Comparison of ENCODE assay signal across 12 cellular contexts in genomic region chr1:54326577-54327385, GRCh38.
DNase-seq lines count a peak whose midpoint lies in the region; ATAC-seq and TF ChIP-seq lines count a peak whose summit lies in the region.
"Had no signal": no experiment of that assay in that cellular context is flagged by ENCODE, and none has a peak within 500 bp of the region (broad histone marks: within the 10 kb centered on the region; RNA-seq: fewer than 3 reads in every experiment).

No MANE protein-coding gene starts in this region.

- H4K20me1 ChIP-seq in BLaER1 = peaks cover 98% of the 10 kb centered on the region

- DNase-seq in NCI-H524 (lab: John Stamatoyannopoulos, UW) (peak; percentile 89 to 93), osteocyte (ENCODE audit: extremely low spot score, unreplicated experiment) (no peak), NAMALWA (ENCODE audit: low spot score) (no peak)
- no peak for DNase-seq in activated CD4-positive, CD25-positive, alpha-beta regulatory T cell treated with anti-CD3 and anti-CD28 coated beads, Interleukin-2, amount 50 U/mL, for 72 hours
- no peak for DNase-seq in effector CD4-positive, alpha-beta T cell
- DNase-seq: activated naive CD4-positive, alpha-beta T cell treated with anti-CD3 and anti-CD28 coated beads, Interleukin-2, amount 50 U/mL, for 16 hours; mesendoderm; MG63 had no signal

- no peaks in the 10 kb centered on the region for H3K27me3 ChIP-seq in BLaER1
- H3K27me3 ChIP-seq: MG63 had no signal

- peak overlapping the region; percentile 67; the same call in 1 of the 2 replicates for H3K9ac ChIP-seq in BLaER1

- H3K27ac Mint-ChIP-seq in osteocyte (ENCODE audit: unreplicated experiment) = peak overlapping the region; percentile 68

- H3K27me3 Mint-ChIP-seq in osteocyte (ENCODE audit: unreplicated experiment) = no peaks in the 10 kb centered on the region

- peak; percentile 59 for ATAC-seq in esophagus mucosa
- no peak for ATAC-seq in HG03342 (IDR thresholded peaks at IDR 0.05; ENCODE audit: unreplicated experiment)
- ATAC-seq: GM12878 had no signal

- H3K4me2 ChIP-seq in BLaER1 = peak overlapping the region; percentile 87

- peak overlapping the region; percentile 72 for H3K27ac ChIP-seq in BLaER1

- peaks cover 67% of the 10 kb centered on the region for H3K4me1 ChIP-seq in BLaER1

- H3K36me3 ChIP-seq in BLaER1 = peaks cover 46% of the 10 kb centered on the region
- H3K36me3 ChIP-seq: MG63 had no signal

- no peaks in the 10 kb centered on the region for H3K9me3 ChIP-seq in BLaER1
- H3K9me3 ChIP-seq: MG63 had no signal

- no peak for TF ChIP-seq CTCF in osteocyte (IDR thresholded peaks at IDR 0.05)

- H3K4me1 Mint-ChIP-seq in osteocyte (ENCODE audit: unreplicated experiment) = peaks cover 31% of the 10 kb centered on the region

- H3K36me3 Mint-ChIP-seq in osteocyte (ENCODE audit: unreplicated experiment) = peaks cover 3% of the 10 kb centered on the region

- no peak overlapping the region for H3K4me3 Mint-ChIP-seq in osteocyte (ENCODE audit: unreplicated experiment)

- H3K9me3 Mint-ChIP-seq in osteocyte (ENCODE audit: unreplicated experiment) = no peaks in the 10 kb centered on the region

- peak overlapping the region; percentile 44 for H3K4me3 ChIP-seq in BLaER1
- H3K4me3 ChIP-seq: GM12878, MG63 had no signal

Comparison
In these comparisons a context has a peak if more than half of its experiments do, and no peak if none do; other contexts are left out.
1. DNase-seq: peak in NCI-H524 (2 of 2); none in osteocyte (single experiment), activated CD4-positive, CD25-positive, alpha-beta regulatory T cell treated with anti-CD3 and anti-CD28 coated beads, Interleukin-2, amount 50 U/mL, for 72 hours (single experiment), effector CD4-positive, alpha-beta T cell (single experiment) and NAMALWA (single experiment).